11 cellular contexts compared by ENCODE assay signal in genomic region chr2:215973954-215974699, GRCh38. TPM values are rescaled to one million over a fixed set of nuclear protein-coding genes. Genes with fewer than 3 reads are reported as not detected.
DNase-seq lines count a peak whose midpoint lies in the region; ATAC-seq, FAIRE-seq and TF ChIP-seq lines count a peak whose summit lies in the region.
"Had no signal": no experiment of that assay in that cellular context is flagged by ENCODE, and none has a peak within 500 bp of the region (broad histone marks: within the 10 kb centered on the region; RNA-seq: fewer than 3 reads in every experiment).

No MANE protein-coding gene starts in this region.

- no peak overlapping the region for H3K9ac ChIP-seq in DND-41 (ENCODE audit: low read depth, low read length)
- no peak overlapping the region for H3K9ac ChIP-seq in H1 (replicated peaks in 1 of 4; ENCODE audit: extremely low read depth in 1 of 4, low read depth in 3 of 4, low read length in 3 of 4)

- no peak overlapping the region for H2BK15ac ChIP-seq in H1 (ENCODE audit: low read length)

- H4K20me1 ChIP-seq in DND-41 (ENCODE audit: insufficient read depth, low read length) (peaks cover 10% of the 10 kb centered on the region), H1 (replicated peaks in 1 of 2; ENCODE audit: control insufficient read depth in 1 of 2, insufficient read depth in 2 of 2, low read length in 2 of 2) (peaks cover 0 to 2% of the 10 kb centered on the region in 2 experiments), osteoblast (ENCODE audit: insufficient read depth, low read length) (peaks cover 10% of the 10 kb centered on the region)

- no peak overlapping the region for H3K4ac ChIP-seq in H1 (replicated peaks; ENCODE audit: insufficient read length, low read depth, low read length)

- H3K18ac ChIP-seq in H1 (ENCODE audit: extremely low read depth, low read length) = no peak overlapping the region

- 0 out of 2 replicates have a peak overlapping the region, but pooled peaks have one; percentile 17 for H2BK12ac ChIP-seq in H1 (ENCODE audit: low read depth, low read length)

- 0 out of 3 replicates have a peak, but pooled peaks have one; percentile 39 for ATAC-seq in DND-41 (ENCODE audit: insufficient read depth, low read depth)
- ATAC-seq in HG03378 (IDR thresholded peaks at IDR 0.05; ENCODE audit: unreplicated experiment) = no peak
- ATAC-seq in HG02938 (IDR thresholded peaks at IDR 0.05; ENCODE audit: unreplicated experiment) = no peak
- no peak for ATAC-seq in activated T-helper 17 cell treated with anti-CD3 and anti-CD28 coated beads, Interleukin-2, amount 50 U/mL, for 72 hours (replicated peaks)

- no peak overlapping the region for H2BK120ac ChIP-seq in H1 (replicated peaks; ENCODE audit: low read depth, low read length)

- no peak overlapping the region for H3K27ac Mint-ChIP-seq in activated T-helper 17 cell treated with anti-CD3 and anti-CD28 coated beads, Interleukin-2, amount 50 U/mL, for 72 hours

- CTCF ChIA-PET in H1 (lab: Charles Lee; ENCODE audit: partially characterized antibody) = interaction anchor here (1.9 to 2.1 kb wide), 2 partner anchors 38 to 60 kb away, joined by 6 to 8 read pairs; no protein-coding TSS in a partner anchor

- peak overlapping the region; percentile 20; the same call in 1 of the 2 replicates for H2AK5ac ChIP-seq in H1 (ENCODE audit: low read depth, low read length)

- 0 out of 2 replicates have a peak overlapping the region, but pooled peaks have one; percentile 12 for H3K27ac ChIP-seq in DND-41 (ENCODE audit: low read length)
- no peak overlapping the region for H3K27ac ChIP-seq in H1 (ENCODE audit: low read depth, low read length)
- H3K27ac ChIP-seq in osteoblast (ENCODE audit: low read depth, low read length) = no peak overlapping the region

- no peak overlapping the region for H2BK20ac ChIP-seq in H1 (ENCODE audit: low read length)

- no peak for FAIRE-seq in H1 (lab: Jason Lieb, UNC)

- H3K4me1 ChIP-seq in DND-41 (ENCODE audit: insufficient read depth, low read length) (no peaks in the 10 kb centered on the region), H1 (replicated peaks in 1 of 4; ENCODE audit: control insufficient read depth in 3 of 4, insufficient read depth in 4 of 4, low read length in 3 of 4) (peaks cover 0 to 14% (median 7%) of the 10 kb centered on the region in 4 experiments; a peak in 3 of 7 replicates), osteoblast (ENCODE audit: insufficient read depth, low read length) (peaks cover under 1% of the 10 kb centered on the region)

- H3K14ac ChIP-seq in H1 (ENCODE audit: insufficient read length) = no peak overlapping the region

- H4K91ac ChIP-seq in H1 (replicated peaks; ENCODE audit: insufficient read length, low read length) = no peak overlapping the region

- H2BK5ac ChIP-seq in H1 (ENCODE audit: low read depth, low read length) = no peak overlapping the region

- no peak overlapping the region for H4K8ac ChIP-seq in H1 (ENCODE audit: extremely low read depth, insufficient read depth, low read length)

- no peaks in the 10 kb centered on the region; the same call in 1 of the 2 replicates for H3K23me2 ChIP-seq in H1 (ENCODE audit: low read depth, low read length)

- H3K9me3 ChIP-seq in DND-41 (ENCODE audit: insufficient read depth, low read length, severe bottlenecking) (no peaks in the 10 kb centered on the region), H1 (ENCODE audit: insufficient read depth in 2 of 2, low read depth in 1 of 2, low read length in 1 of 2) (peaks cover 0 to 4% of the 10 kb centered on the region in 2 experiments; a peak in 1 of 4 replicates), osteoblast (ENCODE audit: low read depth, low read length) (no peaks in the 10 kb centered on the region)

- 89% methylated on average over 6 of the region's 6 CpGs; no CpG with 5 or more reads in 1 of the 2 experiments for WGBS in H1 (ENCODE audit: extremely low coverage in 1 of 2, insufficient coverage in 1 of 2, insufficient read length in 1 of 2, insufficient replicate concordance in 2 of 2, low coverage in 1 of 2, low lambda C conversion rate in 2 of 2, missing lambda C conversion rate in 1 of 2), 2 experiments

- H3K4me3 Mint-ChIP-seq in activated T-helper 17 cell treated with anti-CD3 and anti-CD28 coated beads, Interleukin-2, amount 50 U/mL, for 72 hours = no peak overlapping the region
- H3K4me3 Mint-ChIP-seq: central memory CD8-positive, alpha-beta T cell had no signal

- no peak for TF ChIP-seq POLR2A in NB4 (IDR thresholded peaks at IDR 0.05; ENCODE audit: extremely low read depth, insufficient read length)
- TF ChIP-seq POLR2A in H1 (IDR thresholded peaks at IDR 0.05; ENCODE audit: control extremely low read depth in 1 of 2, low read depth in 2 of 2, low read length in 2 of 2) = no peak

- H3K27me3 Mint-ChIP-seq in activated T-helper 17 cell treated with anti-CD3 and anti-CD28 coated beads, Interleukin-2, amount 50 U/mL, for 72 hours = no peaks in the 10 kb centered on the region
- H3K27me3 Mint-ChIP-seq: central memory CD8-positive, alpha-beta T cell had no signal

- no peaks in the 10 kb centered on the region for H3K9me3 Mint-ChIP-seq in activated T-helper 17 cell treated with anti-CD3 and anti-CD28 coated beads, Interleukin-2, amount 50 U/mL, for 72 hours
- H3K9me3 Mint-ChIP-seq: central memory CD8-positive, alpha-beta T cell had no signal

- no peak for TF ChIP-seq RAD21 in H1 (IDR thresholded peaks at IDR 0.05 in 1 of 2, conservative IDR thresholded peaks at IDR 0.05 in 1 of 2; ENCODE audit: low read depth in 2 of 2, low read length in 2 of 2)

- H3K56ac ChIP-seq in H1 (replicated peaks; ENCODE audit: insufficient read length, low read depth, low read length) = no peak overlapping the region

- no peak overlapping the region for H2AFZ ChIP-seq in DND-41 (ENCODE audit: low read depth, low read length)
- H2AFZ ChIP-seq in H1 (ENCODE audit: low read length) = no peak overlapping the region
- no peak overlapping the region for H2AFZ ChIP-seq in osteoblast (ENCODE audit: low read length)

- H3K4me3 ChIP-seq in DND-41 (ENCODE audit: low read depth in 1 of 2, low read length in 2 of 2) (no peak overlapping the region), NB4 (ENCODE audit: low read depth, low read length) (no peak overlapping the region), H1 (ENCODE audit: extremely low read depth in 1 of 4, insufficient read depth in 2 of 4, low read depth in 3 of 4, low read length in 4 of 4) (no peak overlapping the region), osteoblast (ENCODE audit: insufficient read depth, low read length) (no peak overlapping the region)

- no peak overlapping the region for H3K4me2 ChIP-seq in DND-41 (ENCODE audit: insufficient read depth, low read length)
- H3K4me2 ChIP-seq in H1 (ENCODE audit: insufficient read depth in 1 of 2, low read depth in 2 of 2, low read length in 2 of 2) = peak overlapping the region; percentile 6 to 31; a peak in 3 of 4 replicates
- no peak overlapping the region for H3K4me2 ChIP-seq in osteoblast (ENCODE audit: insufficient read depth, low read length)

- no peak for TF ChIP-seq EP300 in H1 (IDR thresholded peaks at IDR 0.05; ENCODE audit: borderline replicate concordance in 1 of 2, low read depth in 2 of 2, low read length in 2 of 2)

- POLR2A ChIA-PET in H1 (lab: Charles Lee; ENCODE audit: partially characterized antibody) = no interaction called here

- no peak for DNase-seq in DND-41
- peak; percentile 91 for DNase-seq in NB4 (ENCODE audit: low read depth)
- DNase-seq in H1 (ENCODE audit: low read depth in 1 of 2, low spot score in 2 of 2) = no peak
- DNase-seq in osteoblast (ENCODE audit: insufficient read length, low spot score, missing footprints) = peak; percentile 70
- DNase-seq in activated T-cell treated with anti-CD3 and anti-CD28 coated beads for 4 hours = no peak
- DNase-seq: activated CD8-positive, alpha-beta memory T cell treated with anti-CD3 and anti-CD28 coated beads for 24 hours; NCI-H446 had no signal

- peaks cover 25% of the 10 kb centered on the region for H3K4me1 Mint-ChIP-seq in activated T-helper 17 cell treated with anti-CD3 and anti-CD28 coated beads, Interleukin-2, amount 50 U/mL, for 72 hours

- no peaks in the 10 kb centered on the region for H3K27me3 ChIP-seq in DND-41 (ENCODE audit: insufficient read depth, low read length, poor library complexity)
- H3K27me3 ChIP-seq in H1 (replicated peaks in 1 of 4; ENCODE audit: control insufficient read depth in 3 of 4, extremely low read depth in 1 of 4, insufficient read depth in 3 of 4, low read length in 3 of 4) = no peaks in the 10 kb centered on the region
- peaks cover 35% of the 10 kb centered on the region for H3K27me3 ChIP-seq in osteoblast (ENCODE audit: insufficient read depth, low read length)

- H3K79me2 ChIP-seq in DND-41 (ENCODE audit: insufficient read depth, low read length) (peaks cover 6% of the 10 kb centered on the region; the same call in 1 of the 2 replicates), H1 (ENCODE audit: control insufficient read depth in 1 of 2, insufficient read depth in 2 of 2, low read length in 2 of 2) (peaks cover 0 to 64% of the 10 kb centered on the region in 2 experiments; a peak in 2 of 4 replicates), osteoblast (ENCODE audit: insufficient read depth, low read length) (no peaks in the 10 kb centered on the region)

- no peak overlapping the region for H4K5ac ChIP-seq in H1 (ENCODE audit: insufficient read length, low read depth, low read length)

- H3K23ac ChIP-seq in H1 (ENCODE audit: insufficient read length) = no peak overlapping the region

- 0 out of 2 replicates have a peak, but pooled peaks cover 2% of the 10 kb centered on the region for H3K36me3 ChIP-seq in DND-41 (ENCODE audit: insufficient read depth, low read length)
- no peaks in the 10 kb centered on the region; a peak in 1 of 8 replicates for H3K36me3 ChIP-seq in H1 (ENCODE audit: control insufficient read depth in 2 of 4, insufficient read depth in 4 of 4, low read length in 3 of 4)
- H3K36me3 ChIP-seq in osteoblast (ENCODE audit: insufficient read depth, low read length) = no peaks in the 10 kb centered on the region

- peaks cover 9% of the 10 kb centered on the region for H3K79me1 ChIP-seq in H1 (ENCODE audit: low read depth, low read length)

- no peak for TF ChIP-seq CTCF in DND-41 (IDR thresholded peaks at IDR 0.05; ENCODE audit: borderline replicate concordance, extremely low read depth, low read length, poor library complexity, severe bottlenecking)
- TF ChIP-seq CTCF in NB4 (IDR thresholded peaks at IDR 0.05; ENCODE audit: low read depth, low read length) = no peak
- TF ChIP-seq CTCF in H1 (IDR thresholded peaks at IDR 0.05; ENCODE audit: control extremely low read depth in 1 of 3, insufficient read depth in 1 of 3, low read depth in 1 of 3, low read length in 3 of 3) = no peak
- no peak for TF ChIP-seq CTCF in osteoblast (IDR thresholded peaks at IDR 0.05; ENCODE audit: extremely low read depth, low read depth, low read length)

- H3K36me3 Mint-ChIP-seq in activated T-helper 17 cell treated with anti-CD3 and anti-CD28 coated beads, Interleukin-2, amount 50 U/mL, for 72 hours (ENCODE audit: low read depth) = peaks cover 11% of the 10 kb centered on the region

RNA-seq across cellular contexts. Expression of gene MREG, which starts 39.2 kb away (rescaled TPM):
- total RNA-seq in H1 (2021; fragmentation: NEBNext Ultra II Directional; extraction: Animal tissue kit (Norgen Biotek cat#: 25700)) = 28.4 and 31.9 TPM in 2 replicates
- 5.7 and 7.5 TPM in 2 replicates for polyA plus RNA-seq in H1 (2011; rRNA removed)
- polyA plus RNA-seq in H1 (2011; cell fraction: cytosol; rRNA removed) = 9.8 TPM
- polyA plus RNA-seq in H1 (2011; cell fraction: nucleus; rRNA removed) = 10.7 TPM
- 15.4 to 24.4 TPM (median 17.9 TPM) in 4 replicates for polyA plus RNA-seq in H1 (2012, experiment 1 of 2)
- 13.0 TPM for polyA plus RNA-seq in H1 (2012, experiment 2 of 2)
- polyA plus RNA-seq in H1 (2013, experiment 1 of 2) = 14.0 TPM
- polyA plus RNA-seq in H1 (2013, experiment 2 of 2) = 13.2 TPM
- 14.5 and 20.8 TPM in 2 replicates for polyA minus RNA-seq in H1 (2011; rRNA and poly(A)+ RNA removed)
- 11.8 TPM for polyA minus RNA-seq in H1 (2011; cell fraction: cytosol; rRNA and poly(A)+ RNA removed)
- 18.4 TPM for polyA minus RNA-seq in H1 (2011; cell fraction: nucleus; rRNA and poly(A)+ RNA removed)
- total RNA-seq in osteoblast = 1.1 and 1.8 TPM in 2 replicates
- 10 to 100 TPM in 1 of 2 donors, 1 to 10 TPM in 1; 7.5 to 22.0 TPM for total RNA-seq in activated T-helper 17 cell treated with anti-CD3 and anti-CD28 coated beads, Interleukin-2, amount 50 U/mL, for 72 hours

Comparison
In these comparisons a context has a peak if more than half of its experiments do, and no peak if none do; other contexts are left out.
1. DNase-seq: peak in NB4 (single experiment) and osteoblast (single experiment); none in DND-41 (single experiment), H1 (0 of 2) and activated T-cell treated with anti-CD3 and anti-CD28 coated beads for 4 hours (single experiment).
2. H3K4me2 ChIP-seq: peak in H1 (2 of 2); none in DND-41 (single experiment) and osteoblast (single experiment).